In genomic region chr7:2452074-2452507, GRCh38 we compare ENCODE assay signal across 8 cellular contexts. TPM values are rescaled to one million over a fixed set of nuclear protein-coding genes. Genes with fewer than 3 reads are reported as not detected.
DNase-seq lines count a peak whose midpoint lies in the region; ATAC-seq and TF ChIP-seq lines count a peak whose summit lies in the region.

No MANE protein-coding gene starts in this region.

- no peaks in the 10 kb centered on the region for H3K36me3 ChIP-seq in upper lobe of right lung

- no peaks in the 10 kb centered on the region for H3K9me3 ChIP-seq in upper lobe of right lung

- H3K27me3 ChIP-seq in upper lobe of right lung, result no peaks in the 10 kb centered on the region

- peak overlapping the region; percentile 33 for H3K4me3 ChIP-seq in upper lobe of right lung

- TF ChIP-seq CTCF in upper lobe of right lung (IDR thresholded peaks at IDR 0.05), result no peak

- peaks cover 20% of the 10 kb centered on the region for H3K4me1 ChIP-seq in upper lobe of right lung

- peak; percentile 69 for DNase-seq in activated CD8-positive, alpha-beta memory T cell treated with anti-CD3 and anti-CD28 coated beads, Interleukin-2, amount 50 U/mL, for 48 hours
- peak; percentile 15 for DNase-seq in left kidney (ENCODE audit: low read depth, low spot score)
- DNase-seq in upper lobe of right lung, result peak; percentile 65
- no peak for DNase-seq in MV-4-11 (lab: John Stamatoyannopoulos, UW)
- no peak for DNase-seq in AG08396 (ENCODE audit: low spot score)

- intact Hi-C loops in upper lobe of right lung (cut with DNase I), result no loop called here

- ATAC-seq in GM18498 (IDR thresholded peaks at IDR 0.05; ENCODE audit: unreplicated experiment) (peak; percentile 12), HG02610 (IDR thresholded peaks at IDR 0.05; ENCODE audit: unreplicated experiment) (peak; percentile 43), upper lobe of right lung (peak; percentile 37), HG03097 (IDR thresholded peaks at IDR 0.05; ENCODE audit: low FRiP score, unreplicated experiment) (no peak)

- no peak overlapping the region for H3K27ac ChIP-seq in upper lobe of right lung

RNA-seq across cellular contexts. Expression of gene GRIFIN, which starts 24.1 kb away (rescaled TPM):
- total RNA-seq in upper lobe of right lung, result not detected

RNA-seq across cellular contexts. Expression of gene CHST12, which starts 48.7 kb away (rescaled TPM):
- total RNA-seq in upper lobe of right lung, result 29.8 TPM

Comparison
In these comparisons a context has a peak if more than half of its experiments do, and no peak if none do; other contexts are left out.
1. DNase-seq: peak in activated CD8-positive, alpha-beta memory T cell treated with anti-CD3 and anti-CD28 coated beads, Interleukin-2, amount 50 U/mL, for 48 hours (single experiment), left kidney (single experiment) and upper lobe of right lung (single experiment); none in MV-4-11 (single experiment) and AG08396 (single experiment).